18 cellular contexts compared by ENCODE assay signal in the genomic region with DNA sequence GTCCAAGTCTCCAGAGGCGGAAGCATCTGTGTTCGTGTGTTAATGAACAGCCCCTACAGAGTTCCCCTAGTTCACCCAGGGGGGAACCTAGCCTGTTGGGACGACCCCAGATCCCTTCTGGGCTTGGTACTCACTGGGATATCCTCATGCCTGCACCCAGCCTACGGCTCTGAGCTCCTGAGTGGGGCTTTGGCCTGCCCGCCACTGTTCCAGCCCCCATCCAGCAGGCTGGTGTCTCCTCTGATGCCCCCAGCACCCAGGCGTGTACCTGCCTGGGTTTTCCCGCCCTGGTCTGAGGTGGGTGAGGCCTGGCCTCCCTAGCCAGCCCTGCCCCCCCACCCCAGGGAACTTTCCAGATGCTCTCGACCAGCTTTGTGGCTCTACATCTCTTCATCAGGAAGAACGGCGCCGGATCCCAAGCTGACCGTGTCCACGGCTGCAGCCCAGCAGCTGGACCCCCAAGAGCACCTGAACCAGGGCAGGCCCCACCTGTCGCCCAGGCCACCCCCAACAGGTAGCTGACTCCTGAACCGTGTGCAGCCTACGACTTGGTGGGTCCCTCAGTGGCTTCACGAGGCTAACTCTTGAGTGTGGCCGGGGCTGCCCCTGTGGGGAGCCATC. TPM values are rescaled to one million over a fixed set of nuclear protein-coding genes. Genes with fewer than 3 reads are reported as not detected.
DNase-seq lines count a peak whose midpoint lies in the region; ATAC-seq and TF ChIP-seq lines count a peak whose summit lies in the region.
"Had no signal": no experiment of that assay in that cellular context is flagged by ENCODE, and none has a peak within 500 bp of the region (broad histone marks: within the 10 kb centered on the region; RNA-seq: fewer than 3 reads in every experiment).

No MANE protein-coding gene starts in this region.

- H3K4me1 ChIP-seq in mesenchymal stem cell (ENCODE audit: control insufficient read depth, insufficient read depth, low read depth, low read length), result peaks cover 51% of the 10 kb centered on the region

- no peak overlapping the region for H3K4me3 ChIP-seq in mesenchymal stem cell (ENCODE audit: insufficient read depth in 1 of 2, low read depth in 1 of 2, low read length in 2 of 2)
- H3K4me3 ChIP-seq: colonic mucosa, SK-N-MC had no signal

- H3K4ac ChIP-seq in mesenchymal stem cell (ENCODE audit: low read depth in 1 of 2, low read length in 2 of 2), result no peak overlapping the region

- H3K27ac Mint-ChIP-seq in Calu3 (ENCODE audit: unreplicated experiment), result peak overlapping the region; percentile 91
- H3K27ac Mint-ChIP-seq in activated naive CD8-positive, alpha-beta T cell treated with anti-CD3 and anti-CD28 coated beads for 36 hours, result peak overlapping the region; percentile 77

- ATAC-seq in HG02938 (IDR thresholded peaks at IDR 0.05; ENCODE audit: unreplicated experiment), result no peak
- ATAC-seq: naive thymus-derived CD8-positive, alpha-beta T cell had no signal

- no peak overlapping the region for H4K8ac ChIP-seq in mesenchymal stem cell (ENCODE audit: low read length)

- H3K14ac ChIP-seq in mesenchymal stem cell (ENCODE audit: low read length in 2 of 2), result no peak overlapping the region

- H3K4me3 Mint-ChIP-seq in Calu3 (ENCODE audit: low read depth, unreplicated experiment), result peak overlapping the region; percentile 41
- peak overlapping the region; percentile 48 for H3K4me3 Mint-ChIP-seq in activated naive CD8-positive, alpha-beta T cell treated with anti-CD3 and anti-CD28 coated beads for 36 hours

- H3K27me3 ChIP-seq in mesenchymal stem cell (ENCODE audit: control insufficient read depth in 1 of 2, insufficient read depth in 1 of 2, low read length in 2 of 2), result no peaks in the 10 kb centered on the region
- H3K27me3 ChIP-seq: BE2C, colonic mucosa had no signal

- H3K9me3 Mint-ChIP-seq in Calu3 (ENCODE audit: low read depth, unreplicated experiment), result no peaks in the 10 kb centered on the region
- no peaks in the 10 kb centered on the region for H3K9me3 Mint-ChIP-seq in activated naive CD8-positive, alpha-beta T cell treated with anti-CD3 and anti-CD28 coated beads for 36 hours

- TF ChIP-seq CTCF in Calu3 (IDR thresholded peaks at IDR 0.05; ENCODE audit: unreplicated experiment), result no peak

- no peaks in the 10 kb centered on the region for H3K27me3 Mint-ChIP-seq in Calu3 (ENCODE audit: unreplicated experiment)
- peaks cover 3% of the 10 kb centered on the region for H3K27me3 Mint-ChIP-seq in activated naive CD8-positive, alpha-beta T cell treated with anti-CD3 and anti-CD28 coated beads for 36 hours
- H3K27me3 Mint-ChIP-seq: naive thymus-derived CD8-positive, alpha-beta T cell had no signal

- H4K91ac ChIP-seq in mesenchymal stem cell (ENCODE audit: low read length), result no peak overlapping the region

- H2BK12ac ChIP-seq in mesenchymal stem cell (ENCODE audit: low read length in 2 of 2), result peak overlapping the region in 1 of 2 experiments; percentile 42

- 95% methylated on average over 18 of the region's 18 CpGs for WGBS in mesenchymal stem cell

- no peak overlapping the region for H3K18ac ChIP-seq in mesenchymal stem cell (ENCODE audit: low read depth in 1 of 2, low read length in 2 of 2)

- no TSS peak for BruUV-seq in Calu3 (replicated peaks; lab: Mats Ljungman, UMichigan)

- intact Hi-C loops in Calu3 (cut with micrococcal nuclease; ENCODE audit: unreplicated experiment), result no loop called here

- H2BK5ac ChIP-seq in mesenchymal stem cell (ENCODE audit: low read depth, low read length, poor library complexity, severe bottlenecking), result no peak overlapping the region

- no peaks in the 10 kb centered on the region for H3K9me3 ChIP-seq in mesenchymal stem cell (ENCODE audit: control insufficient read depth, low read length)
- H3K9me3 ChIP-seq: BE2C, colonic mucosa had no signal

- peaks cover 31% of the 10 kb centered on the region for H3K4me1 Mint-ChIP-seq in Calu3 (ENCODE audit: low read depth, unreplicated experiment)
- peaks cover 12% of the 10 kb centered on the region for H3K4me1 Mint-ChIP-seq in activated naive CD8-positive, alpha-beta T cell treated with anti-CD3 and anti-CD28 coated beads for 36 hours

- no peak overlapping the region for H2AFZ ChIP-seq in mesenchymal stem cell (ENCODE audit: low read depth, low read length)

- H2BK15ac ChIP-seq in mesenchymal stem cell (ENCODE audit: low read depth, poor library complexity, severe bottlenecking), result no peak overlapping the region

- H3K36me3 ChIP-seq in mesenchymal stem cell (ENCODE audit: control insufficient read depth in 1 of 2, insufficient read depth in 2 of 2, low read depth in 1 of 2, low read length in 2 of 2), result peaks cover 4 to 62% of the 10 kb centered on the region in 2 experiments
- H3K36me3 ChIP-seq: BE2C, colonic mucosa had no signal

- peaks cover 96% of the 10 kb centered on the region for H3K36me3 Mint-ChIP-seq in Calu3 (ENCODE audit: insufficient read depth, unreplicated experiment)
- peaks cover 9% of the 10 kb centered on the region for H3K36me3 Mint-ChIP-seq in activated naive CD8-positive, alpha-beta T cell treated with anti-CD3 and anti-CD28 coated beads for 36 hours

- DNase-seq in 8988T (peak; percentile 24), Calu3 (no peak), mesenchymal stem cell (no peak), AG08396 (ENCODE audit: low spot score) (no peak), substantia nigra (lab: John Stamatoyannopoulos, UW) (no peak), COLO668 (lab: John Stamatoyannopoulos, UW; ENCODE audit: unreplicated experiment) (no peak)
- no peak for DNase-seq in activated naive CD8-positive, alpha-beta T cell treated with anti-CD3 and anti-CD28 coated beads for 36 hours
- DNase-seq: activated CD8-positive, alpha-beta memory T cell treated with anti-CD3 and anti-CD28 coated beads, Interleukin-2, amount 50 U/mL, for 4 hours; amniotic stem cell; BE2C; colonic mucosa; foreskin melanocyte; NCI-H187 treated with DMSO at 0.1 percent for 48 hours; NCI-H510A; OCI-M1 had no signal

- H2BK120ac ChIP-seq in mesenchymal stem cell (ENCODE audit: low read depth, low read length), result no peak overlapping the region

- CTCF ChIA-PET in Calu3 (lab: Charles Lee), result no interaction called here

- H3K27ac ChIP-seq in mesenchymal stem cell (ENCODE audit: low read length, poor library complexity, severe bottlenecking), result no peak overlapping the region
- H3K27ac ChIP-seq in substantia nigra (ENCODE audit: low read depth, low read length, poor library complexity, severe bottlenecking), result no peak overlapping the region
- H3K27ac ChIP-seq: colonic mucosa, SK-N-MC had no signal

- H3K23ac ChIP-seq in mesenchymal stem cell (ENCODE audit: low read length in 2 of 2), result no peak overlapping the region

- H3K79me1 ChIP-seq in mesenchymal stem cell (replicated peaks; ENCODE audit: low read length, poor library complexity, severe bottlenecking), result peaks cover 12% of the 10 kb centered on the region

- H2AK5ac ChIP-seq in mesenchymal stem cell (ENCODE audit: low read length, severe bottlenecking), result peak overlapping the region; percentile 20

- no peak overlapping the region for H3K4me2 ChIP-seq in mesenchymal stem cell (ENCODE audit: low read length, poor library complexity, severe bottlenecking)

- no peak overlapping the region for H3K9ac ChIP-seq in mesenchymal stem cell (ENCODE audit: low read length)

RNA-seq across cellular contexts. Expression of a gene that starts 2.4 kb away (rescaled TPM):
- total RNA-seq in Calu3 (2022), result not detected in 2 replicates
- not detected for total RNA-seq in activated naive CD8-positive, alpha-beta T cell treated with anti-CD3 and anti-CD28 coated beads for 36 hours
- 23.7 TPM for polyA plus RNA-seq in mesenchymal stem cell (2013, experiment 1 of 2)
- polyA plus RNA-seq in mesenchymal stem cell (2013, experiment 2 of 2), result 23.9 TPM

RNA-seq across cellular contexts. Expression of a gene that starts 13.7 kb away (rescaled TPM):
- total RNA-seq in Calu3 (2022), result 74.0 and 85.1 TPM in 2 replicates
- 10 to 100 TPM; 49.5 to 50.1 TPM for total RNA-seq in activated naive CD8-positive, alpha-beta T cell treated with anti-CD3 and anti-CD28 coated beads for 36 hours
- polyA plus RNA-seq in mesenchymal stem cell (2013, experiment 1 of 2), result 13.5 TPM
- 14.0 TPM for polyA plus RNA-seq in mesenchymal stem cell (2013, experiment 2 of 2)

RNA-seq across cellular contexts. Expression of a gene that starts 13.8 kb away (rescaled TPM):
- 47.0 and 48.4 TPM in 2 replicates for total RNA-seq in Calu3 (2022)
- total RNA-seq in activated naive CD8-positive, alpha-beta T cell treated with anti-CD3 and anti-CD28 coated beads for 36 hours, result 10 to 100 TPM; 22.0 to 22.1 TPM
- polyA plus RNA-seq in mesenchymal stem cell (2013, experiment 1 of 2), result 11.5 TPM
- 11.8 TPM for polyA plus RNA-seq in mesenchymal stem cell (2013, experiment 2 of 2)

RNA-seq across cellular contexts. Expression of a gene that starts 36.0 kb away (rescaled TPM):
- 39.1 and 39.8 TPM in 2 replicates for total RNA-seq in Calu3 (2022)
- 10 to 100 TPM; 43.9 to 44.8 TPM for total RNA-seq in activated naive CD8-positive, alpha-beta T cell treated with anti-CD3 and anti-CD28 coated beads for 36 hours
- 9.2 TPM for polyA plus RNA-seq in mesenchymal stem cell (2013, experiment 1 of 2)
- 9.3 TPM for polyA plus RNA-seq in mesenchymal stem cell (2013, experiment 2 of 2)

RNA-seq across cellular contexts. Expression of a gene that starts 40.9 kb away (rescaled TPM):
- total RNA-seq in Calu3 (2022), result 2.0 and 2.3 TPM in 2 replicates
- total RNA-seq in activated naive CD8-positive, alpha-beta T cell treated with anti-CD3 and anti-CD28 coated beads for 36 hours, result 10 to 100 TPM; 10.2 to 11.7 TPM
- polyA plus RNA-seq in mesenchymal stem cell (2013, experiment 1 of 2), result 11.7 TPM
- 12.0 TPM for polyA plus RNA-seq in mesenchymal stem cell (2013, experiment 2 of 2)
